29 cellular contexts compared by ENCODE assay signal in the genomic region with DNA sequence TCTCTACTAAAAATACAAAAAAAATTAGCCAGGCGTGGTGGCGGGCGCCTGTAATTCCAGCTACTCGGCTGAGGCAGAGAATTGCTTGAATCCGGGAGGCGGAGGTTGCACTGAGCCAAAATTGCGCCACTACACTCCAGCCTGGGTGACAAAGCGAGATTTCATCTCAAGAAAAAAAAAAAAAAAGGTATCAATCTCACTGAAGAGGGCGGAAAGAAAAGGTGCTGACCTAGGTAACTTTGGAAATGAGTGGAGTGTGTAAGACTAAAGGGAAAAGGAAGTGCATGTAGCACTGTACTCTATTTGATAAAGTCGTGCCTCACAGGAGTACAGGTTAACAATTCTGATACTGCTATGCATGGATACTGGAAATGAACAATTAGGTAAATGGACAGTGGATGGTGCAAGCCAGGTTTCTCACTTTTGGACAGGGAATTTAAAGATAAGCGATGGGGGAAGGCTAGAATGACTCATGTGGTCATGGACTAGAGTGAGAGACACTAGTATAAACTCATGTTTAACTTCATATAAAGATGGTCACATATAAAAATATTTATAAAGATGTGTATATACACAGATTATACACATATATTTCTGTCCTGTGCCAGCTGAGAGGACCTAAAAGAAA.
"Had no signal": no experiment of that assay in that cellular context is flagged by ENCODE, and none has a peak within 500 bp of the region (broad histone marks: within the 10 kb centered on the region; RNA-seq: fewer than 3 reads in every experiment).

No MANE protein-coding gene starts in this region.

- H3K9me3 ChIP-seq: esophagus squamous epithelium, gastroesophageal sphincter, heart right ventricle had no signal

- H2AFZ ChIP-seq: hepatocyte had no signal

- ATAC-seq: activated T-cell treated with anti-CD3 and anti-CD28 coated beads, Interleukin-2, amount 50 U/mL, for 72 hours; effector memory CD8-positive, alpha-beta T cell; gastroesophageal sphincter; heart right ventricle; WTC11 had no signal

- H3K4me2 ChIP-seq: hepatocyte had no signal

- FAIRE-seq: astrocyte, colon had no signal

- DNase-seq: activated CD4-positive, alpha-beta memory T cell treated with anti-CD3 and anti-CD28 coated beads, Interleukin-2, amount 10 ng/mL, durations not matched to agents 7 days and 5 days; activated CD4-positive, alpha-beta T cell treated with anti-CD3 and anti-CD28 coated beads for 1 hour; activated CD4-positive, alpha-beta T cell treated with anti-CD3 and anti-CD28 coated beads for 4 hours; activated CD4-positive, alpha-beta T cell treated with anti-CD3 and anti-CD28 coated beads, Interleukin-2, amount 10 ng/mL, durations not matched to agents 7 days and 5 days; activated CD4-positive, alpha-beta T cell treated with anti-CD3 and anti-CD28 coated beads, Interleukin-2, amount 50 U/mL, for 4 hours; activated CD8-positive, alpha-beta memory T cell treated with anti-CD3 and anti-CD28 coated beads, Interleukin-2, amount 50 U/mL, for 48 hours; activated effector memory CD4-positive, alpha-beta T cell treated with Interleukin-2 at 50 U/mL for 16 hours; activated gamma-delta T cell treated with Interleukin-2 at 50 U/mL for 16 hours; activated naive CD4-positive, alpha-beta T cell treated with anti-CD3 and anti-CD28 coated beads, Interleukin-2, amount 50 U/mL, for 16 hours; activated naive CD4-positive, alpha-beta T cell treated with Interleukin-2 at 50 U/mL for 16 hours; activated T-cell treated with anti-CD3 and anti-CD28 coated beads for 4 hours; activated T-cell treated with anti-CD3 and anti-CD28 coated beads, Interleukin-2, amount 50 U/mL, for 24 hours; activated T-cell treated with anti-CD3 and anti-CD28 coated beads, Interleukin-2, amount 50 U/mL, for 72 hours; amniotic stem cell; anterior cingulate cortex; caudate nucleus; cortex of kidney; dermis blood vessel endothelial cell; effector CD4-positive, alpha-beta T cell; effector memory CD8-positive, alpha-beta T cell; erythroblast; esophagus squamous epithelium; foreskin melanocyte; heart right ventricle had no signal

- H3K27me3 ChIP-seq: esophagus squamous epithelium, gastroesophageal sphincter, heart right ventricle, hepatocyte had no signal

- H3K36me3 ChIP-seq: heart right ventricle had no signal

- H3K79me2 ChIP-seq: hepatocyte had no signal

- H3K4me3 ChIP-seq: esophagus squamous epithelium, gastroesophageal sphincter, heart right ventricle, hepatocyte had no signal

- H3K27ac ChIP-seq: esophagus squamous epithelium, gastroesophageal sphincter, heart right ventricle, hepatocyte had no signal
